ENCODE assay signal across 20 cellular contexts in the genomic region with DNA sequence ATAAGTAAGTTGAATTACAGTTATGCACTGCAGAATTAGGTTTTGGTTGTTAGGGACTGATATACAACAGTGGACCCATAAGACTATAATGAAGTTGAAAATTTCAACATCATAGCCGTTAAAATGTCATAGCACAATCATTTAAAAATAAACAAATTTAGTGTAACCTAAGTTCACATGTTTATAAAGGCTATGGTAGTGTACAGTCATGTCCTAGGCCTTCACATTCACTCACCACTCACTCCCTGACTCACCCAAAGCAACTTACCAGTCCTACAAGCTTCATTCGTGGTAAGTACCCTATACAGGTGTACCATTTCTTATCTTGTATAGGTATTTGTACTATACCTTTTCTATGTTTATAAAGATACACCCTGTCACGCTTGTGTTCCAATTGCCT.
DNase-seq lines count a peak whose midpoint lies in the region; ATAC-seq and TF ChIP-seq lines count a peak whose summit lies in the region.
"Had no signal": no experiment of that assay in that cellular context is flagged by ENCODE, and none has a peak within 500 bp of the region (broad histone marks: within the 10 kb centered on the region; RNA-seq: fewer than 3 reads in every experiment).

No MANE protein-coding gene starts in this region.

- BruUV-seq in PC-3 (replicated peaks; lab: Mats Ljungman, UMichigan), result no TSS peak

- intact Hi-C loops in PC-3 (cut with micrococcal nuclease) (no loop called here), CD14-positive monocyte (cut with micrococcal nuclease) (no loop called here)

- H3K4me1 Mint-ChIP-seq in activated T-cell treated with anti-CD3 and anti-CD28 coated beads, Interleukin-2, amount 50 U/mL, for 72 hours (ENCODE audit: low read depth), result peaks cover 3% of the 10 kb centered on the region
- H3K4me1 Mint-ChIP-seq in CD14-positive monocyte, result no peaks in the 10 kb centered on the region
- H3K4me1 Mint-ChIP-seq in naive thymus-derived CD8-positive, alpha-beta T cell, result peaks cover 0 to 2% (median 0%) of the 10 kb centered on the region in 4 donors
- H3K4me1 Mint-ChIP-seq: CD4-positive, CD25-positive, alpha-beta regulatory T cell had no signal

- H3K79me2 ChIP-seq in PC-3 (ENCODE audit: low read length), result no peaks in the 10 kb centered on the region

- H3K9ac ChIP-seq in PC-3 (ENCODE audit: low read length), result no peak overlapping the region
- H3K9ac ChIP-seq: KMS-11 had no signal

- ATAC-seq in activated T-cell treated with anti-CD3 and anti-CD28 coated beads, Interleukin-2, amount 50 U/mL, for 72 hours (replicated peaks in 1 of 2), result no peak
- no peak for ATAC-seq in PC-3
- no peak for ATAC-seq in naive thymus-derived CD8-positive, alpha-beta T cell
- ATAC-seq in GM18511 (IDR thresholded peaks at IDR 0.05; ENCODE audit: unreplicated experiment), result no peak

- no peaks in the 10 kb centered on the region for H3K9me3 ChIP-seq in PC-3 (ENCODE audit: low read length)
- H3K9me3 ChIP-seq: Peyer's patch had no signal

- peak overlapping the region; percentile 30; the same call in 1 of the 2 replicates for H3K27ac ChIP-seq in PC-3 (ENCODE audit: low read length)
- H3K27ac ChIP-seq: 22Rv1, KMS-11, Peyer's patch had no signal

- POLR2A ChIA-PET in PC-3 (lab: Charles Lee; ENCODE audit: unreplicated experiment), result no interaction called here
- POLR2A ChIA-PET in naive thymus-derived CD8-positive, alpha-beta T cell (lab: Charles Lee), result no interaction called here

- H2AFZ ChIP-seq in PC-3 (ENCODE audit: low read length), result no peak overlapping the region

- no peak overlapping the region for H3K4me2 ChIP-seq in PC-3 (ENCODE audit: low read length)
- H3K4me2 ChIP-seq: KMS-11 had no signal

- H3K4me3 Mint-ChIP-seq in activated T-cell treated with anti-CD3 and anti-CD28 coated beads, Interleukin-2, amount 50 U/mL, for 72 hours, result no peak overlapping the region
- H3K4me3 Mint-ChIP-seq in CD14-positive monocyte, result no peak overlapping the region
- H3K4me3 Mint-ChIP-seq in naive thymus-derived CD8-positive, alpha-beta T cell, result no peak overlapping the region
- H3K4me3 Mint-ChIP-seq: CD4-positive, CD25-positive, alpha-beta regulatory T cell; HFFc6 had no signal

- TF ChIP-seq CTCF in PC-3 (conservative IDR thresholded peaks at IDR 0.05; ENCODE audit: low read depth, low read length) (no peak), CD14-positive monocyte (IDR thresholded peaks at IDR 0.05) (no peak)

- no peaks in the 10 kb centered on the region for H3K36me3 Mint-ChIP-seq in activated T-cell treated with anti-CD3 and anti-CD28 coated beads, Interleukin-2, amount 50 U/mL, for 72 hours (ENCODE audit: insufficient read depth in 2 of 2)
- H3K36me3 Mint-ChIP-seq in CD14-positive monocyte, result no peaks in the 10 kb centered on the region
- H3K36me3 Mint-ChIP-seq in naive thymus-derived CD8-positive, alpha-beta T cell, result no peaks in the 10 kb centered on the region
- H3K36me3 Mint-ChIP-seq: CD4-positive, CD25-positive, alpha-beta regulatory T cell had no signal

- peaks cover 13% of the 10 kb centered on the region for H3K27me3 Mint-ChIP-seq in activated T-cell treated with anti-CD3 and anti-CD28 coated beads, Interleukin-2, amount 50 U/mL, for 72 hours (ENCODE audit: low read depth)
- peaks cover 2 to 3% (median 3%) of the 10 kb centered on the region in 3 donors for H3K27me3 Mint-ChIP-seq in CD14-positive monocyte (ENCODE audit: low read depth in 3 of 3)
- H3K27me3 Mint-ChIP-seq in naive thymus-derived CD8-positive, alpha-beta T cell, result peaks cover 0 to 30% (median 2%) of the 10 kb centered on the region in 5 donors

- CTCF ChIA-PET in PC-3 (lab: Charles Lee), result no interaction called here

- no peak for DNase-seq in activated T-cell treated with anti-CD3 and anti-CD28 coated beads, Interleukin-2, amount 50 U/mL, for 72 hours
- no peak for DNase-seq in activated T-cell treated with anti-CD3 and anti-CD28 coated beads, Interleukin-2, amount 50 U/mL, for 48 hours
- DNase-seq in PC-3 (peak; percentile 63), fibroblast of peridontal ligament (ENCODE audit: extremely low read depth) (peak; percentile 4), stromal cell of bone marrow (ENCODE audit: low read depth) (peak; percentile 2), CD14-positive monocyte (ENCODE audit: low spot score) (no peak)
- no peak for DNase-seq in naive thymus-derived CD8-positive, alpha-beta T cell
- DNase-seq: CD4-positive, CD25-positive, alpha-beta regulatory T cell; DMS79; HFFc6; NCI-H1105 treated with DMSO at 0.1 percent for 48 hours; NCI-H187 treated with DMSO at 0.1 percent for 48 hours; NCI-H2171; NCI-H446 treated with DMSO at 0.1 percent for 48 hours; NCI-H774; Peyer's patch; SHP77 had no signal

- no peaks in the 10 kb centered on the region for H3K27me3 ChIP-seq in PC-3 (ENCODE audit: low read length)
- H3K27me3 ChIP-seq: Peyer's patch had no signal

- no peaks in the 10 kb centered on the region for H4K20me1 ChIP-seq in PC-3 (ENCODE audit: low read length)

- no peak overlapping the region for H3K4me3 ChIP-seq in PC-3 (ENCODE audit: low read length)
- H3K4me3 ChIP-seq: Peyer's patch had no signal

- H3K9me2 ChIP-seq in PC-3 (replicated peaks; ENCODE audit: low read length), result no peaks in the 10 kb centered on the region

- H3K27ac Mint-ChIP-seq in activated T-cell treated with anti-CD3 and anti-CD28 coated beads, Interleukin-2, amount 50 U/mL, for 72 hours, result peak overlapping the region; percentile 47
- H3K27ac Mint-ChIP-seq in CD14-positive monocyte, result no peak overlapping the region
- no peak overlapping the region for H3K27ac Mint-ChIP-seq in naive thymus-derived CD8-positive, alpha-beta T cell
- H3K27ac Mint-ChIP-seq: CD4-positive, CD25-positive, alpha-beta regulatory T cell; HFFc6 had no signal

- H3K36me3 ChIP-seq in PC-3 (ENCODE audit: low read depth, low read length), result no peaks in the 10 kb centered on the region
- H3K36me3 ChIP-seq: Peyer's patch had no signal

- H3K4me1 ChIP-seq in PC-3 (ENCODE audit: insufficient read depth, low read length), result no peaks in the 10 kb centered on the region
- H3K4me1 ChIP-seq: Peyer's patch had no signal

- no peaks in the 10 kb centered on the region for H3F3A ChIP-seq in PC-3 (ENCODE audit: low read length, unreplicated experiment)

- peaks cover 0 to under 1% of the 10 kb centered on the region in 2 donors for H3K9me3 Mint-ChIP-seq in activated T-cell treated with anti-CD3 and anti-CD28 coated beads, Interleukin-2, amount 50 U/mL, for 72 hours
- peaks cover 0 to 3% (median 0%) of the 10 kb centered on the region in 7 donors for H3K9me3 Mint-ChIP-seq in CD14-positive monocyte
- H3K9me3 Mint-ChIP-seq in naive thymus-derived CD8-positive, alpha-beta T cell, result peaks cover 0 to 1% (median 0%) of the 10 kb centered on the region in 9 donors

Comparison
In these comparisons a context has a peak if more than half of its experiments do, and no peak if none do; other contexts are left out.
1. DNase-seq: peak in PC-3 (single experiment), fibroblast of peridontal ligament (single experiment) and stromal cell of bone marrow (single experiment); none in activated T-cell treated with anti-CD3 and anti-CD28 coated beads, Interleukin-2, amount 50 U/mL, for 72 hours (0 of 2), activated T-cell treated with anti-CD3 and anti-CD28 coated beads, Interleukin-2, amount 50 U/mL, for 48 hours (0 of 2), CD14-positive monocyte (single experiment) and naive thymus-derived CD8-positive, alpha-beta T cell (0 of 10).